1 cellular context compared by ENCODE assay signal in genomic region chr10:132544744-132545658, GRCh38.
TF ChIP-seq lines count a peak whose summit lies in the region.

No MANE protein-coding gene starts in this region.

TF ChIP-seq in K562, 482 proteins besides CTCF, POLR2A, EP300 and RAD21 (continued from another document):
- TF ChIP-seq GABPB2 (CRISPR knock-in tag; conservative IDR thresholded peaks at IDR 0.05): no peak
- TF ChIP-seq ZZZ3 (IDR thresholded peaks at IDR 0.05): no peak
- TF ChIP-seq RBFOX2 (IDR thresholded peaks at IDR 0.05; ENCODE audit: low read depth, low read length): 0 out of 2 replicates have a peak, but pooled peaks have one; percentile 0
- no peak for TF ChIP-seq ZNF121 (CRISPR knock-in tag; conservative IDR thresholded peaks at IDR 0.05)
- TF ChIP-seq GTF2A2 (tag; IDR thresholded peaks at IDR 0.05): no peak
- no peak for TF ChIP-seq SMAD4 (CRISPR knock-in tag; conservative IDR thresholded peaks at IDR 0.05)
